In genomic region chr7:156055206-156055822, GRCh38 we compare ENCODE assay signal across 20 cellular contexts.
"Had no signal": no experiment of that assay in that cellular context is flagged by ENCODE, and none has a peak within 500 bp of the region (broad histone marks: within the 10 kb centered on the region; RNA-seq: fewer than 3 reads in every experiment).

No MANE protein-coding gene starts in this region.

- H3K4me3 ChIP-seq: colonic mucosa, dorsolateral prefrontal cortex, heart right ventricle, sigmoid colon, smooth muscle cell, testis, vagina had no signal

- H3K4me1 ChIP-seq: colonic mucosa, heart right ventricle, sigmoid colon, testis, vagina had no signal

- H3K9me3 ChIP-seq: colonic mucosa, heart right ventricle, sigmoid colon, testis, vagina had no signal

- H3K36me3 ChIP-seq: colonic mucosa, heart right ventricle, sigmoid colon, vagina had no signal

- ATAC-seq: effector memory CD8-positive, alpha-beta T cell; heart right ventricle; left colon; stimulated activated naive B cell treated with anti-CD40 and anti-IgM and Interleukin-4, amounts not matched to agents 10 μg/mL and 1 μg/mL and 100 μg/mL, for 72 hours; WTC11 had no signal

- H3K4me2 ChIP-seq: smooth muscle cell had no signal

- DNase-seq: activated naive CD8-positive, alpha-beta T cell treated with anti-CD3 and anti-CD28 coated beads for 36 hours; activated T-cell treated with anti-CD3 and anti-CD28 coated beads, Interleukin-2, amount 50 U/mL, for 1 hour; colonic mucosa; dorsolateral prefrontal cortex; effector memory CD8-positive, alpha-beta T cell; heart right ventricle; islet precursor cell; left colon; nucleus accumbens; stimulated activated CD4-positive, alpha-beta T cell treated with anti-CD3 and anti-CD28 coated beads, Interleukin-15, amount 100 ng/mL, for 24 hours; stimulated activated CD4-positive, alpha-beta T cell treated with anti-CD3 and anti-CD28 coated beads, Interleukin-2, amount 100 ng/mL, for 48 hours; stimulated activated CD8-positive, alpha-beta memory T cell treated with anti-CD3 and anti-CD28 coated beads, Interleukin-4, amount 100 ng/mL, for 48 hours; stimulated activated naive B cell treated with anti-CD40 and anti-IgM and Interleukin-4, amounts not matched to agents 10 μg/mL and 1 μg/mL and 100 μg/mL, for 72 hours; T-helper 9 cell; testis; trophoblast cell had no signal

- H3K27me3 ChIP-seq: colonic mucosa, testis, vagina had no signal

- H3K27ac ChIP-seq: colonic mucosa, dorsolateral prefrontal cortex, heart right ventricle, sigmoid colon, testis, vagina had no signal
